8 cellular contexts compared by ENCODE assay signal in genomic region chr20:10603971-10604864, GRCh38.
DNase-seq lines count a peak whose midpoint lies in the region; ATAC-seq and TF ChIP-seq lines count a peak whose summit lies in the region.

No MANE protein-coding gene starts in this region.

- peak; percentile 84 for DNase-seq in GM04504 (ENCODE audit: low read depth)
- DNase-seq in glomerular visceral epithelial cell (ENCODE audit: extremely low spot score) = peak; percentile 78
- peak; percentile 97 for DNase-seq in renal cortical epithelial cell (ENCODE audit: low read depth)
- no peak for DNase-seq in NCI-H1105 treated with DMSO at 0.1 percent for 48 hours (lab: John Stamatoyannopoulos, UW)
- no peak for DNase-seq in activated gamma-delta T cell treated with Interleukin-2 at 50 U/mL for 16 hours

- no peak for TF ChIP-seq CTCF in WI38 (IDR thresholded peaks at IDR 0.05; ENCODE audit: low read depth, low read length)

- 0 out of 2 replicates have a peak overlapping the region, but pooled peaks have one; percentile 12 for H3K4me3 ChIP-seq in WI38 (ENCODE audit: low read depth, low read length)

- ATAC-seq in activated CD4-positive, CD25-positive, alpha-beta regulatory T cell treated with anti-CD3 and anti-CD28 coated beads, Interleukin-2, amount 50 U/mL, for 24 hours = no peak
- ATAC-seq in GM18517 (IDR thresholded peaks at IDR 0.05; ENCODE audit: unreplicated experiment) = no peak

Comparison
In these comparisons a context has a peak if more than half of its experiments do, and no peak if none do; other contexts are left out.
1. DNase-seq: peak in GM04504 (single experiment), glomerular visceral epithelial cell (single experiment) and renal cortical epithelial cell (single experiment); none in NCI-H1105 treated with DMSO at 0.1 percent for 48 hours (single experiment) and activated gamma-delta T cell treated with Interleukin-2 at 50 U/mL for 16 hours (single experiment).